ENCODE assay signal across 16 cellular contexts in the genomic region with DNA sequence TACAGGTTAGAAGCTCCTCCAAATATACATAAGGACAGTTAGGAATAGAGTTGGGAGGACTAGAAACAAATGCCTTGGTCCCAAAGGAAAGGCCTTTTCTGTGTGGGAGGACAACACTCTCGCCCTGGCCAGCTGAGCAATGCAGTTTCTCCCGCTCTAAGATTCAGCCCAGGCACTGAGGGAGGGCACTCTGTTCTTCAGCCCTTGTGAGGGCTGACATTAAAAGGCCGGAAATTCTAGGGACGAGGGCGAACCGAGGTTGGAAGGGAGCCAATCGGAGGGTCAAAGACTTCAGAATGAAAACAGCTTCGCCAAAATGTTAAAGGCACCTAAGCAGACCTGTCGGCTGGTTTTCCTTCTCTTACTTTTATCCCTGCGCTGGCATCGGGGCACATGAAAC. TPM values are rescaled to one million over a fixed set of nuclear protein-coding genes. Genes with fewer than 3 reads are reported as not detected.
DNase-seq lines count a peak whose midpoint lies in the region; ATAC-seq, FAIRE-seq and TF ChIP-seq lines count a peak whose summit lies in the region.
"Had no signal": no experiment of that assay in that cellular context is flagged by ENCODE, and none has a peak within 500 bp of the region (broad histone marks: within the 10 kb centered on the region; RNA-seq: fewer than 3 reads in every experiment).

No MANE protein-coding gene starts in this region.

- H4K20me1 ChIP-seq in endothelial cell of umbilical vein (replicated peaks; ENCODE audit: control insufficient read depth, extremely low read depth, insufficient read depth, low read length): no peaks in the 10 kb centered on the region

- H3K4me3 ChIP-seq in endothelial cell of umbilical vein (replicated peaks in 1 of 3; ENCODE audit: insufficient read depth in 1 of 3, low read depth in 1 of 3, low read length in 3 of 3): no peak overlapping the region
- H3K4me3 ChIP-seq in tibial artery: peak overlapping the region; percentile 59 to 67
- H3K4me3 ChIP-seq in vagina: peak overlapping the region in 1 of 2 donors; percentile 48
- H3K4me3 ChIP-seq: colonic mucosa, ovary had no signal

- dilution Hi-C loops in endothelial cell of umbilical vein (cut with MboI; ENCODE audit: extremely low pct_ligation_motif_present, low sequenced_read_pairs): no loop called here

- no peaks in the 10 kb centered on the region for H3K9me1 ChIP-seq in endothelial cell of umbilical vein (replicated peaks; ENCODE audit: control insufficient read depth, extremely low read depth, insufficient read depth, low read length)

- FAIRE-seq in endothelial cell of umbilical vein (lab: Jason Lieb, UNC): peak; percentile 15
- FAIRE-seq: kidney had no signal

- H3K4me2 ChIP-seq in endothelial cell of umbilical vein (ENCODE audit: insufficient read depth, low read length): no peak overlapping the region

- no peak for ATAC-seq in activated naive CD8-positive, alpha-beta T cell treated with anti-CD3 and anti-CD28 coated beads, Interleukin-2, amount 50 U/mL, for 24 hours
- ATAC-seq: stimulated activated effector memory CD8-positive, alpha-beta T cell treated with anti-CD3 and anti-CD28 coated beads, Interleukin-12 subunit alpha, Interleukin-12 subunit beta, amount 100 ng/mL, for 72 hours had no signal

- peaks cover 6% of the 10 kb centered on the region for H3K4me1 Mint-ChIP-seq in activated naive CD8-positive, alpha-beta T cell treated with anti-CD3 and anti-CD28 coated beads for 36 hours
- H3K4me1 Mint-ChIP-seq in activated naive CD8-positive, alpha-beta T cell treated with anti-CD3 and anti-CD28 coated beads, Interleukin-2, amount 50 U/mL, for 24 hours: peaks cover 7% of the 10 kb centered on the region
- H3K4me1 Mint-ChIP-seq in nephron: peaks cover 8% of the 10 kb centered on the region

- H3K36me3 ChIP-seq in endothelial cell of umbilical vein (ENCODE audit: control insufficient read depth in 2 of 2, extremely low read depth in 1 of 2, insufficient read depth in 2 of 2, low read length in 2 of 2) (no peaks in the 10 kb centered on the region), tibial artery (no peaks in the 10 kb centered on the region), vagina (no peaks in the 10 kb centered on the region)
- H3K36me3 ChIP-seq: colonic mucosa, ovary had no signal

- H3K27ac ChIP-seq in endothelial cell of umbilical vein (ENCODE audit: insufficient read depth, low read depth, low read length) (no peak overlapping the region), tibial artery (peak overlapping the region; percentile 68 to 72), vagina (no peak overlapping the region)
- H3K27ac ChIP-seq: colonic mucosa, ovary had no signal

- H3K4me3 Mint-ChIP-seq in activated naive CD8-positive, alpha-beta T cell treated with anti-CD3 and anti-CD28 coated beads for 36 hours: peak overlapping the region; percentile 32
- H3K4me3 Mint-ChIP-seq in activated naive CD8-positive, alpha-beta T cell treated with anti-CD3 and anti-CD28 coated beads, Interleukin-2, amount 50 U/mL, for 24 hours: no peak overlapping the region
- peak overlapping the region; percentile 72 to 82 (median 73) for H3K4me3 Mint-ChIP-seq in nephron
- H3K4me3 Mint-ChIP-seq: CD8-positive, alpha-beta memory T cell; stimulated activated effector memory CD8-positive, alpha-beta T cell treated with anti-CD3 and anti-CD28 coated beads, Interleukin-12 subunit alpha, Interleukin-12 subunit beta, amount 100 ng/mL, for 72 hours had no signal

- no TSS peak for BruUV-seq in endothelial cell of umbilical vein (replicated peaks; lab: Mats Ljungman, UMichigan)

- no peak for DNase-seq in activated naive CD8-positive, alpha-beta T cell treated with anti-CD3 and anti-CD28 coated beads for 36 hours
- no peak for DNase-seq in activated naive CD8-positive, alpha-beta T cell treated with anti-CD3 and anti-CD28 coated beads, Interleukin-2, amount 50 U/mL, for 24 hours
- no peak for DNase-seq in endothelial cell of umbilical vein (ENCODE audit: low read depth, low spot score)
- DNase-seq in tibial artery: no peak
- no peak for DNase-seq in NCI-H187 treated with DMSO at 0.1 percent for 48 hours (lab: John Stamatoyannopoulos, UW)
- DNase-seq in medulla oblongata (ENCODE audit: extremely low spot score): no peak
- no peak for DNase-seq in vagina (ENCODE audit: extremely low spot score in 2 of 2)
- DNase-seq: activated B cell treated with CpG ODN at 0.5 μM for 24 hours; CD8-positive, alpha-beta memory T cell; colonic mucosa; EL; kidney; ovary had no signal

- intact Hi-C loops in endothelial cell of umbilical vein (cut with micrococcal nuclease) (no loop called here), tibial artery (cut with DNase I; ENCODE audit: low total_unique reads) (no loop called here), vagina (cut with DNase I) (no loop called here)

- POLR2A ChIA-PET in endothelial cell of umbilical vein (lab: Charles Lee): no interaction called here

- H3K4me1 ChIP-seq in endothelial cell of umbilical vein (ENCODE audit: control insufficient read depth, extremely low read depth, insufficient read depth, low read length): no peaks in the 10 kb centered on the region
- peaks cover 0 to 16% (median 7%) of the 10 kb centered on the region in 4 donors for H3K4me1 ChIP-seq in tibial artery
- H3K4me1 ChIP-seq in vagina: peaks cover 7% of the 10 kb centered on the region
- H3K4me1 ChIP-seq: colonic mucosa had no signal

- no peaks in the 10 kb centered on the region for H3K79me2 ChIP-seq in endothelial cell of umbilical vein (ENCODE audit: control insufficient read depth, insufficient read depth, low read length)

- TF ChIP-seq POLR2A in endothelial cell of umbilical vein (IDR thresholded peaks at IDR 0.05; ENCODE audit: low read depth, low read length): no peak
- TF ChIP-seq POLR2A in vagina (IDR thresholded peaks at IDR 0.05): no peak

- no peaks in the 10 kb centered on the region for H3K36me3 Mint-ChIP-seq in activated naive CD8-positive, alpha-beta T cell treated with anti-CD3 and anti-CD28 coated beads for 36 hours
- no peaks in the 10 kb centered on the region for H3K36me3 Mint-ChIP-seq in activated naive CD8-positive, alpha-beta T cell treated with anti-CD3 and anti-CD28 coated beads, Interleukin-2, amount 50 U/mL, for 24 hours (ENCODE audit: low read depth)
- H3K36me3 Mint-ChIP-seq in nephron (ENCODE audit: low read depth): no peaks in the 10 kb centered on the region
- H3K36me3 Mint-ChIP-seq: CD8-positive, alpha-beta memory T cell; stimulated activated effector memory CD8-positive, alpha-beta T cell treated with anti-CD3 and anti-CD28 coated beads, Interleukin-12 subunit alpha, Interleukin-12 subunit beta, amount 100 ng/mL, for 72 hours had no signal

- H3K27ac Mint-ChIP-seq in activated naive CD8-positive, alpha-beta T cell treated with anti-CD3 and anti-CD28 coated beads for 36 hours: no peak overlapping the region
- no peak overlapping the region for H3K27ac Mint-ChIP-seq in activated naive CD8-positive, alpha-beta T cell treated with anti-CD3 and anti-CD28 coated beads, Interleukin-2, amount 50 U/mL, for 24 hours
- H3K27ac Mint-ChIP-seq in nephron: no peak overlapping the region
- H3K27ac Mint-ChIP-seq: activated B cell treated with CpG ODN at 0.5 μM for 24 hours; CD8-positive, alpha-beta memory T cell; stimulated activated effector memory CD8-positive, alpha-beta T cell treated with anti-CD3 and anti-CD28 coated beads, Interleukin-12 subunit alpha, Interleukin-12 subunit beta, amount 100 ng/mL, for 72 hours had no signal

- no peak overlapping the region for H3K9ac ChIP-seq in endothelial cell of umbilical vein (replicated peaks; ENCODE audit: extremely low read depth, insufficient read depth, low read length)

- no peak for TF ChIP-seq CTCF in endothelial cell of umbilical vein (IDR thresholded peaks at IDR 0.05; ENCODE audit: extremely low read depth in 1 of 2, insufficient read depth in 1 of 2, low read depth in 1 of 2, low read length in 2 of 2)
- no peak for TF ChIP-seq CTCF in nephron (IDR thresholded peaks at IDR 0.05; ENCODE audit: unreplicated experiment in 3 of 3)
- TF ChIP-seq CTCF in tibial artery (IDR thresholded peaks at IDR 0.05): no peak
- no peak for TF ChIP-seq CTCF in vagina (IDR thresholded peaks at IDR 0.05)

- no peak overlapping the region for H2AFZ ChIP-seq in endothelial cell of umbilical vein (ENCODE audit: low read depth, low read length)

- peaks cover 58% of the 10 kb centered on the region for H3K27me3 Mint-ChIP-seq in activated naive CD8-positive, alpha-beta T cell treated with anti-CD3 and anti-CD28 coated beads for 36 hours
- H3K27me3 Mint-ChIP-seq in activated naive CD8-positive, alpha-beta T cell treated with anti-CD3 and anti-CD28 coated beads, Interleukin-2, amount 50 U/mL, for 24 hours: peaks cover 39% of the 10 kb centered on the region
- H3K27me3 Mint-ChIP-seq in nephron (ENCODE audit: low read depth): peaks cover 93% of the 10 kb centered on the region

- no peaks in the 10 kb centered on the region for H3K9me3 Mint-ChIP-seq in activated naive CD8-positive, alpha-beta T cell treated with anti-CD3 and anti-CD28 coated beads for 36 hours
- no peaks in the 10 kb centered on the region for H3K9me3 Mint-ChIP-seq in activated naive CD8-positive, alpha-beta T cell treated with anti-CD3 and anti-CD28 coated beads, Interleukin-2, amount 50 U/mL, for 24 hours
- no peaks in the 10 kb centered on the region for H3K9me3 Mint-ChIP-seq in nephron
- H3K9me3 Mint-ChIP-seq: activated B cell treated with CpG ODN at 0.5 μM for 24 hours; stimulated activated effector memory CD8-positive, alpha-beta T cell treated with anti-CD3 and anti-CD28 coated beads, Interleukin-12 subunit alpha, Interleukin-12 subunit beta, amount 100 ng/mL, for 72 hours had no signal

- CTCF ChIA-PET in endothelial cell of umbilical vein (lab: Charles Lee): no interaction called here

- H3K9me3 ChIP-seq in endothelial cell of umbilical vein (replicated peaks; ENCODE audit: control insufficient read depth, insufficient read depth, low read length) (no peaks in the 10 kb centered on the region), tibial artery (no peaks in the 10 kb centered on the region), vagina (no peaks in the 10 kb centered on the region)
- H3K9me3 ChIP-seq: colonic mucosa, ovary had no signal

- peaks cover 39 to 47% of the 10 kb centered on the region in 2 experiments for H3K27me3 ChIP-seq in endothelial cell of umbilical vein (ENCODE audit: control insufficient read depth in 2 of 2, insufficient read depth in 2 of 2, low read length in 2 of 2)
- no peaks in the 10 kb centered on the region for H3K27me3 ChIP-seq in tibial artery
- H3K27me3 ChIP-seq in vagina: no peaks in the 10 kb centered on the region
- H3K27me3 ChIP-seq: ovary had no signal

RNA-seq across cellular contexts. Expression of a gene that starts 2.9 kb away (rescaled TPM):
- not detected for total RNA-seq in activated naive CD8-positive, alpha-beta T cell treated with anti-CD3 and anti-CD28 coated beads for 36 hours
- total RNA-seq in endothelial cell of umbilical vein: not detected in 2 replicates
- polyA plus RNA-seq in endothelial cell of umbilical vein: not detected in 2 replicates
- not detected in 2 replicates for polyA plus RNA-seq in endothelial cell of umbilical vein (2011; cell fraction: cytosol; rRNA removed)
- not detected in 2 replicates for polyA plus RNA-seq in endothelial cell of umbilical vein (2011; cell fraction: nucleus; rRNA removed)
- polyA plus RNA-seq in endothelial cell of umbilical vein (2012): not detected in 2 replicates
- polyA minus RNA-seq in endothelial cell of umbilical vein: not detected in 2 replicates
- not detected for polyA minus RNA-seq in endothelial cell of umbilical vein (2011; cell fraction: cytosol; rRNA and poly(A)+ RNA removed)
- polyA minus RNA-seq in endothelial cell of umbilical vein (2011; cell fraction: nucleus; rRNA and poly(A)+ RNA removed): not detected in 2 replicates
- total RNA-seq in vagina: 3.4 TPM
- total RNA-seq: CD8-positive, alpha-beta memory T cell; T-helper 1 cell treated with Interleukin-12 subunit alpha and Interleukin-12 subunit beta and Interleukin-4 antibody, amounts not matched to agents 30 ng/mL and 1 ng/mL, for 36 hours had no signal
- polyA plus RNA-seq: CD8-positive, alpha-beta memory T cell had no signal

Comparison
In these comparisons a context has a peak if more than half of its experiments do, and no peak if none do; other contexts are left out.
1. H3K27ac ChIP-seq: peak in tibial artery (2 of 2); none in endothelial cell of umbilical vein (single experiment) and vagina (single experiment).
2. H3K4me3 ChIP-seq: peak in tibial artery (2 of 2); none in endothelial cell of umbilical vein (0 of 3).